In the genomic region with DNA sequence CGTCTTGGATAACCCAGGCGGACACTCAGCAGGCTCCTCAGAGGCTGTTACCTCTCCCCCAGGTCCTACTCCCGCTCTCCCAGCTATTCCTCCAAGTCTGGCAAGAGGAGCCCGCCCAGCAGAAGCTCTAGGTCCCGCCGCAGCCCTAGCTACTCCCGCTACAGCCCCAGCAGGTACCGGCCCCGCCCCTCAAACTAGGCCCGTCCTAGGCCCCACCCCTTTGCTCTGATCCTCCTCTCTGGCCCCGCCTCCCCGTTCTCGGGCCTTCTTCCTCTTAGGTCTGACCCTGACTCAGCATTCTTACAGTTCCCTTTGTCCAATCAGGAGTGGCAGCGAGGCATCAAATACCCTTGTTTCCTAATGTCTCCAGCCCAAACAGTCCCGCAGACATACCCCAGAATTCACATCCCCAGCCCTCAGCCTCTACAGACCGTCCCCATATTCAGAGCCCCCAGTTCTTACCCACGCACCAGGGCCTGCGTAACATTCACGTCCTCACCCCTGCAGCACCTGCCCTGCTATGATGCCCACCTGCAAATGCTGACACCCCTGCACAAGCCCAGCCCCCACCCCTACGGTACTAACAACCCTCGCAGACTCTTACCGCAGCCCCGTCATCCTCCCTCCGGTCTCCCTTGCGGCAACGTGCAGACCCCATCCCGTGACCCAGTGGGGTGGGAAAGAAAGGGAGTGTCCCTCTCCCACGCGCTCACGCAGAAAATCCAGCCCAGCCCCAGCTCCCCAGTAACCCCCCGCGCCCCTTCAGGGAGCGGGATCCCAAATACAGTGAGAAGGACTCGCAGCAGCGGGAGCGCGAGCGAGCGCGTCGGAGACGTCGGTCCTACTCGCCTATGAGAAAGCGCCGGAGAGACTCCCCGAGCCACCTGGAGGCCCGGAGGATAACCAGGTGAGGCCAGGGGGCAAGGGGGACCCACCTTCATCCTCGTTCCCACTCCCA, we compare ENCODE assay signal across 8 cellular contexts. TPM values are rescaled to one million over a fixed set of nuclear protein-coding genes. Genes with fewer than 3 reads are reported as not detected.
DNase-seq lines count a peak whose midpoint lies in the region; ATAC-seq, FAIRE-seq and TF ChIP-seq lines count a peak whose summit lies in the region.
"Had no signal": no experiment of that assay in that cellular context is flagged by ENCODE, and none has a peak within 500 bp of the region (broad histone marks: within the 10 kb centered on the region; RNA-seq: fewer than 3 reads in every experiment).

No MANE protein-coding gene starts in this region.

- H3K4me3 Mint-ChIP-seq in stimulated activated naive B cell treated with anti-CD40 and anti-IgM and Interleukin-4, amounts not matched to agents 10 μg/mL and 1 μg/mL and 100 μg/mL, for 72 hours, result peak overlapping the region in 1 of 2 donors; percentile 37

- no peak overlapping the region for H3K4me3 ChIP-seq in kidney (ENCODE audit: low read length in 2 of 2)
- H3K4me3 ChIP-seq: vagina had no signal

- H3K27me3 Mint-ChIP-seq in stimulated activated naive B cell treated with anti-CD40 and anti-IgM and Interleukin-4, amounts not matched to agents 10 μg/mL and 1 μg/mL and 100 μg/mL, for 72 hours, result peaks cover 18 to 46% of the 10 kb centered on the region in 2 donors

- no peak overlapping the region for H3K27ac Mint-ChIP-seq in stimulated activated naive B cell treated with anti-CD40 and anti-IgM and Interleukin-4, amounts not matched to agents 10 μg/mL and 1 μg/mL and 100 μg/mL, for 72 hours

- DNase-seq in HT1080 (ENCODE audit: low read depth), result peak; percentile 16
- peak; percentile 4 for DNase-seq in astrocyte of the hippocampus (ENCODE audit: low read depth, low spot score)
- peak; percentile 87 for DNase-seq in kidney
- DNase-seq in stimulated activated naive B cell treated with anti-CD40 and anti-IgM and Interleukin-4, amounts not matched to agents 10 μg/mL and 1 μg/mL and 100 μg/mL, for 72 hours, result peak; percentile 10
- DNase-seq in DMS114 treated with DMSO at 0.1 percent for 48 hours (lab: John Stamatoyannopoulos, UW; ENCODE audit: unreplicated experiment), result no peak
- no peak for DNase-seq in SHP77 (lab: John Stamatoyannopoulos, UW)

- H3K4me1 ChIP-seq in kidney (ENCODE audit: control insufficient read depth in 1 of 2, insufficient read depth in 1 of 2, low read depth in 1 of 2, low read length in 2 of 2), result no peaks in the 10 kb centered on the region
- H3K4me1 ChIP-seq: vagina had no signal

- H3K27ac ChIP-seq in kidney (ENCODE audit: low read depth in 2 of 2, low read length in 2 of 2), result no peak overlapping the region
- H3K27ac ChIP-seq: vagina had no signal

- peaks cover 4 to 8% of the 10 kb centered on the region in 2 donors for H3K36me3 Mint-ChIP-seq in stimulated activated naive B cell treated with anti-CD40 and anti-IgM and Interleukin-4, amounts not matched to agents 10 μg/mL and 1 μg/mL and 100 μg/mL, for 72 hours

- TF ChIP-seq CTCF in kidney (IDR thresholded peaks at IDR 0.05; ENCODE audit: borderline replicate concordance, extremely low read depth, insufficient read depth), result no peak

- H3K9me3 ChIP-seq in kidney (ENCODE audit: control insufficient read depth in 1 of 2, low read length in 2 of 2), result peaks cover 0 to 16% of the 10 kb centered on the region in 2 donors
- H3K9me3 ChIP-seq: vagina had no signal

- peak; percentile 58 to 71 for ATAC-seq in stimulated activated naive B cell treated with anti-CD40 and anti-IgM and Interleukin-4, amounts not matched to agents 10 μg/mL and 1 μg/mL and 100 μg/mL, for 72 hours (replicated peaks)
- no peak for ATAC-seq in HG03521 (IDR thresholded peaks at IDR 0.05; ENCODE audit: unreplicated experiment)

- H3K9me3 Mint-ChIP-seq in stimulated activated naive B cell treated with anti-CD40 and anti-IgM and Interleukin-4, amounts not matched to agents 10 μg/mL and 1 μg/mL and 100 μg/mL, for 72 hours, result peaks cover 9 to 20% of the 10 kb centered on the region in 2 donors

- peaks cover 7 to 9% of the 10 kb centered on the region in 2 donors for H3K4me1 Mint-ChIP-seq in stimulated activated naive B cell treated with anti-CD40 and anti-IgM and Interleukin-4, amounts not matched to agents 10 μg/mL and 1 μg/mL and 100 μg/mL, for 72 hours

- intact Hi-C loops in kidney (cut with DNase I), result no loop called here

- no peak for FAIRE-seq in kidney (lab: Jason Lieb, UNC)

- no peaks in the 10 kb centered on the region for H3K36me3 ChIP-seq in kidney (ENCODE audit: control insufficient read depth in 1 of 2, insufficient read depth in 2 of 2, low read length in 2 of 2)
- H3K36me3 ChIP-seq: vagina had no signal

- H3K9ac ChIP-seq in kidney (ENCODE audit: low read length in 2 of 2), result no peak overlapping the region

RNA-seq across cellular contexts. Expression of a gene that starts 25.0 kb away (rescaled TPM):
- total RNA-seq in HT1080 (2014; rRNA removed; shearing (Covaris generic)), result 8.7 TPM in 2 replicates
- 7.1 and 7.8 TPM in 2 replicates for polyA plus RNA-seq in HT1080 (2015; cell fraction: cytosol; rRNA removed)
- 5.2 and 5.9 TPM in 2 replicates for polyA plus RNA-seq in HT1080 (2015; cell fraction: nucleus; rRNA removed)
- 81.3 TPM for total RNA-seq in kidney
- 67.2 TPM for polyA plus RNA-seq in kidney (ENCODE audit: insufficient read depth, low read depth, low replicate concordance)

Comparison
In these comparisons a context has a peak if more than half of its experiments do, and no peak if none do; other contexts are left out.
1. DNase-seq: peak in HT1080 (single experiment), astrocyte of the hippocampus (single experiment), kidney (single experiment) and stimulated activated naive B cell treated with anti-CD40 and anti-IgM and Interleukin-4, amounts not matched to agents 10 μg/mL and 1 μg/mL and 100 μg/mL, for 72 hours (single experiment); none in DMS114 treated with DMSO at 0.1 percent for 48 hours (single experiment) and SHP77 (0 of 2).